8 cellular contexts compared by ENCODE assay signal in genomic region chr6:28880894-28881780, GRCh38. TPM values are rescaled to one million over a fixed set of nuclear protein-coding genes. Genes with fewer than 3 reads are reported as not detected.
DNase-seq lines count a peak whose midpoint lies in the region; ATAC-seq and TF ChIP-seq lines count a peak whose summit lies in the region.

No MANE protein-coding gene starts in this region.

- H3K27me3 ChIP-seq in BLaER1: no peaks in the 10 kb centered on the region
- peaks cover 4% of the 10 kb centered on the region; the same call in 1 of the 2 replicates for H3K27me3 ChIP-seq in OCI-LY3 (ENCODE audit: low read depth, low read length)
- peaks cover 0 to 11% (median 4%) of the 10 kb centered on the region in 5 donors for H3K27me3 ChIP-seq in subcutaneous abdominal adipose tissue (ENCODE audit: control insufficient read depth in 5 of 5, insufficient read depth in 4 of 5, low read length in 5 of 5)

- H3K79me2 ChIP-seq in OCI-LY3 (ENCODE audit: low read length): no peaks in the 10 kb centered on the region

- DNase-seq in HFF-Myc (ENCODE audit: extremely low read depth, low read depth) (peak; percentile 48), fibroblast of the conjunctiva (ENCODE audit: low read depth) (peak; percentile 61), natural killer cell (peak; percentile 60)

- TF ChIP-seq CTCF in HFF-Myc (IDR thresholded peaks at IDR 0.05; ENCODE audit: low read depth, low read length, missing control alignments): no peak
- TF ChIP-seq CTCF in OCI-LY3 (IDR thresholded peaks at IDR 0.05; ENCODE audit: low read depth, low read length): no peak
- TF ChIP-seq CTCF in natural killer cell (IDR thresholded peaks at IDR 0.05): no peak

- H3K4me2 ChIP-seq in BLaER1 (peak overlapping the region; percentile 50), OCI-LY3 (ENCODE audit: low read length) (peak overlapping the region; percentile 67)

- H3K9me3 ChIP-seq in BLaER1 (peaks cover 20% of the 10 kb centered on the region), OCI-LY3 (ENCODE audit: insufficient read depth, low read length) (no peaks in the 10 kb centered on the region), subcutaneous abdominal adipose tissue (ENCODE audit: control insufficient read depth in 5 of 5, low read length in 5 of 5) (peaks cover 0 to 4% (median 0%) of the 10 kb centered on the region in 5 donors)

- peak overlapping the region; percentile 52; the same call in 1 of the 2 replicates for H3K9ac ChIP-seq in BLaER1
- peak overlapping the region; percentile 36 for H3K9ac ChIP-seq in OCI-LY3 (ENCODE audit: low read length)
- no peak overlapping the region for H3K9ac ChIP-seq in subcutaneous abdominal adipose tissue (ENCODE audit: low read length in 5 of 5)

- H3K4me1 ChIP-seq in BLaER1: peaks cover 44% of the 10 kb centered on the region
- H3K4me1 ChIP-seq in OCI-LY3 (ENCODE audit: low read length): peaks cover 14% of the 10 kb centered on the region
- peaks cover 0 to 15% (median 9%) of the 10 kb centered on the region in 5 donors for H3K4me1 ChIP-seq in subcutaneous abdominal adipose tissue (ENCODE audit: control insufficient read depth in 5 of 5, insufficient read depth in 5 of 5, low read length in 5 of 5)

- peak overlapping the region; percentile 66 for H3K4me3 Mint-ChIP-seq in activated T-helper 17 cell treated with anti-CD3 and anti-CD28 coated beads, Interleukin-2, amount 50 U/mL, for 72 hours
- H3K4me3 Mint-ChIP-seq in natural killer cell: peak overlapping the region; percentile 93

- H3K9me3 Mint-ChIP-seq in activated T-helper 17 cell treated with anti-CD3 and anti-CD28 coated beads, Interleukin-2, amount 50 U/mL, for 72 hours: peaks cover 9% of the 10 kb centered on the region
- H3K9me3 Mint-ChIP-seq in natural killer cell: peaks cover 0 to 2% of the 10 kb centered on the region in 2 donors

- H3K27ac Mint-ChIP-seq in activated T-helper 17 cell treated with anti-CD3 and anti-CD28 coated beads, Interleukin-2, amount 50 U/mL, for 72 hours: peak overlapping the region; percentile 94
- peak overlapping the region; percentile 84 to 96 for H3K27ac Mint-ChIP-seq in natural killer cell

- H3K36me3 ChIP-seq in BLaER1 (no peaks in the 10 kb centered on the region), OCI-LY3 (replicated peaks; ENCODE audit: low read depth, low read length) (no peaks in the 10 kb centered on the region), subcutaneous abdominal adipose tissue (ENCODE audit: control insufficient read depth in 5 of 5, insufficient read depth in 5 of 5, low read length in 5 of 5) (no peaks in the 10 kb centered on the region)

- H3K27me3 Mint-ChIP-seq in activated T-helper 17 cell treated with anti-CD3 and anti-CD28 coated beads, Interleukin-2, amount 50 U/mL, for 72 hours: peaks cover 4% of the 10 kb centered on the region
- H3K27me3 Mint-ChIP-seq in natural killer cell (ENCODE audit: low read depth in 2 of 2): peaks cover 15 to 20% of the 10 kb centered on the region in 2 donors

- H4K20me1 ChIP-seq in BLaER1: no peaks in the 10 kb centered on the region
- no peaks in the 10 kb centered on the region for H4K20me1 ChIP-seq in OCI-LY3 (ENCODE audit: insufficient read depth, low read length)

- intact Hi-C loops in natural killer cell (cut with micrococcal nuclease): loop anchor here (5.0 to 10.0 kb wide), 2 partner anchors 44 to 1406 kb away; partner anchors contain the start of gene ZNF184

- no peak for ATAC-seq in activated T-helper 17 cell treated with anti-CD3 and anti-CD28 coated beads, Interleukin-2, amount 50 U/mL, for 72 hours (replicated peaks)
- ATAC-seq in natural killer cell (no peak), GM21737 (IDR thresholded peaks at IDR 0.05; ENCODE audit: unreplicated experiment) (no peak)

- H3K27ac ChIP-seq in BLaER1 (0 out of 2 replicates have a peak overlapping the region, but pooled peaks have one; percentile 0), OCI-LY3 (ENCODE audit: low read length) (no peak overlapping the region), subcutaneous abdominal adipose tissue (ENCODE audit: low read depth, low read length) (no peak overlapping the region)

- H3K4me3 ChIP-seq in BLaER1 (peak overlapping the region; percentile 57), HFF-Myc (replicated peaks; ENCODE audit: low read depth, low read length) (peak overlapping the region; percentile 55), OCI-LY3 (ENCODE audit: low read length) (peak overlapping the region; percentile 76), subcutaneous abdominal adipose tissue (ENCODE audit: low read depth in 1 of 5, low read length in 5 of 5) (peak overlapping the region; percentile 57 to 90 (median 73))

- H3K36me3 Mint-ChIP-seq in activated T-helper 17 cell treated with anti-CD3 and anti-CD28 coated beads, Interleukin-2, amount 50 U/mL, for 72 hours (ENCODE audit: low read depth): peaks cover 7% of the 10 kb centered on the region
- H3K36me3 Mint-ChIP-seq in natural killer cell: peaks cover 9% of the 10 kb centered on the region

- H2AFZ ChIP-seq in OCI-LY3 (ENCODE audit: low read depth, low read length): peak overlapping the region; percentile 16; the same call in 1 of the 2 replicates

- peaks cover 21% of the 10 kb centered on the region for H3K4me1 Mint-ChIP-seq in activated T-helper 17 cell treated with anti-CD3 and anti-CD28 coated beads, Interleukin-2, amount 50 U/mL, for 72 hours
- peaks cover 32 to 33% of the 10 kb centered on the region in 2 donors for H3K4me1 Mint-ChIP-seq in natural killer cell

RNA-seq across cellular contexts. Expression of gene TRIM27, which starts 42.6 kb away (rescaled TPM):
- total RNA-seq in activated T-helper 17 cell treated with anti-CD3 and anti-CD28 coated beads, Interleukin-2, amount 50 U/mL, for 72 hours: 10 to 100 TPM; 34.4 to 51.2 TPM
- total RNA-seq in natural killer cell: 10 to 100 TPM; 19.3 to 33.6 (median 25.1) TPM

Comparison
In these comparisons a context has a peak if more than half of its experiments do, and no peak if none do; other contexts are left out.
1. H3K9ac ChIP-seq: peak in BLaER1 (single experiment) and OCI-LY3 (single experiment); none in subcutaneous abdominal adipose tissue (0 of 5).
2. Peak in every context shown above with its lines, with median percentiles within 50 percentile points of each other: H3K4me3 ChIP-seq and DNase-seq.